9 cellular contexts compared by ENCODE assay signal in genomic region chr3:126394179-126394976, GRCh38. TPM values are rescaled to one million over a fixed set of nuclear protein-coding genes. Genes with fewer than 3 reads are reported as not detected.
DNase-seq lines count a peak whose midpoint lies in the region; ATAC-seq and TF ChIP-seq lines count a peak whose summit lies in the region.
"Had no signal": no experiment of that assay in that cellular context is flagged by ENCODE, and none has a peak within 500 bp of the region (broad histone marks: within the 10 kb centered on the region; RNA-seq: fewer than 3 reads in every experiment).

TSS of gene CFAP100 (plus strand) at chr3:126394909. CDS start at chr3:126396001, 1,092 bp downstream.

- peak; percentile 26 for DNase-seq in EH (ENCODE audit: low read depth)
- peak in 6 of 7 donors; percentile 38 to 74 (median 46) for DNase-seq in adrenal gland
- no peak for DNase-seq in left ventricle myocardium inferior
- peak in 8 of 10 donors; percentile 33 to 91 (median 54) for DNase-seq in posterior cingulate gyrus
- DNase-seq in prostate gland (ENCODE audit: low spot score) = no peak
- no peak for DNase-seq in activated gamma-delta T cell (lab: John Stamatoyannopoulos, UW)

- TF ChIP-seq CTCF in adrenal gland (IDR thresholded peaks at IDR 0.05) (no peak), left ventricle myocardium inferior (IDR thresholded peaks at IDR 0.05; ENCODE audit: borderline replicate concordance) (no peak), prostate gland (IDR thresholded peaks at IDR 0.05) (no peak)

- intact Hi-C loops in adrenal gland (cut with DNase I) = loop anchor here (5.0 kb wide), 2 partner anchors 132 to 262 kb away; no protein-coding TSS in a partner anchor
- intact Hi-C loops in left ventricle myocardium inferior (cut with micrococcal nuclease) = loop anchor here (10.0 kb wide), 1 partner anchor 260 kb away; no protein-coding TSS in a partner anchor
- intact Hi-C loops in posterior cingulate gyrus (cut with DNase I) = loop anchor here (10.0 kb wide), 1 partner anchor 80 kb away; the partner anchor contains the start of gene ZXDC
- intact Hi-C loops in prostate gland (cut with DNase I) = no loop called here

- TF ChIP-seq POLR2A in adrenal gland (IDR thresholded peaks at IDR 0.05) (no peak), prostate gland (IDR thresholded peaks at IDR 0.05) (no peak)

- H3K4me3 ChIP-seq in adrenal gland (no peak within 1 kb of the TSS), left ventricle myocardium inferior (peak within 1 kb of the TSS; percentile 57), prostate gland (no peak within 1 kb of the TSS)

- peaks cover 0 to 4% of the 10 kb centered on the region in 2 donors for H3K4me1 ChIP-seq in adrenal gland (replicated peaks in 1 of 2)
- peaks cover 13% of the 10 kb centered on the region for H3K4me1 ChIP-seq in left ventricle myocardium inferior
- H3K4me1 ChIP-seq in prostate gland (replicated peaks) = no peaks in the 10 kb centered on the region

- H3K36me3 ChIP-seq in adrenal gland (replicated peaks in 1 of 2) = no peaks in the 10 kb centered on the region
- H3K36me3 ChIP-seq in left ventricle myocardium inferior = no peaks in the 10 kb centered on the region
- H3K36me3 ChIP-seq in prostate gland = no peaks in the 10 kb centered on the region

- H3K9me3 ChIP-seq in adrenal gland (replicated peaks in 1 of 3) (no peaks in the 10 kb centered on the region), left ventricle myocardium inferior (replicated peaks) (no peaks in the 10 kb centered on the region), prostate gland (no peaks in the 10 kb centered on the region)

- no peak for ATAC-seq in HG02798 (IDR thresholded peaks at IDR 0.05; ENCODE audit: poor library complexity, unreplicated experiment)
- ATAC-seq in HG03432 (IDR thresholded peaks at IDR 0.05; ENCODE audit: unreplicated experiment) = no peak

- WGBS in adrenal gland, 4 donors = 34 to 78% (median 50%) methylated on average over 19 to 43 of the region's 43 CpGs
- WGBS in prostate gland = 36% methylated on average over 43 of the region's 43 CpGs

- no peak within 1 kb of the TSS for H3K27ac ChIP-seq in adrenal gland
- H3K27ac ChIP-seq in left ventricle myocardium inferior (replicated peaks) = no peak within 1 kb of the TSS
- no peak within 1 kb of the TSS for H3K27ac ChIP-seq in prostate gland
- H3K27ac ChIP-seq: epithelial cell of prostate had no signal

- H3K27me3 ChIP-seq in adrenal gland = peaks cover 7% of the 10 kb centered on the region
- peaks cover 40% of the 10 kb centered on the region for H3K27me3 ChIP-seq in left ventricle myocardium inferior (ENCODE audit: low read depth)
- no peaks in the 10 kb centered on the region for H3K27me3 ChIP-seq in prostate gland (replicated peaks; ENCODE audit: insufficient read depth)

RNA-seq across cellular contexts. Expression of gene CFAP100, which starts in this region (rescaled TPM):
- total RNA-seq in adrenal gland = not detected
- not detected for polyA plus RNA-seq in adrenal gland
- total RNA-seq in left ventricle myocardium inferior = not detected
- 1 to 10 TPM in 1 of 2 donors, not detected in 1; 2.3 TPM for total RNA-seq in prostate gland

Comparison
In these comparisons a context has a peak if more than half of its experiments do, and no peak if none do; other contexts are left out.
1. Peak in DNase-seq in adrenal gland; RNA of the gene not detected or under 1 TPM.
2. DNase-seq: peak in EH (single experiment) and posterior cingulate gyrus (8 of 10); none in left ventricle myocardium inferior (single experiment), prostate gland (single experiment) and activated gamma-delta T cell (single experiment).